Comparison of ENCODE assay signal across 13 cellular contexts in the genomic region with DNA sequence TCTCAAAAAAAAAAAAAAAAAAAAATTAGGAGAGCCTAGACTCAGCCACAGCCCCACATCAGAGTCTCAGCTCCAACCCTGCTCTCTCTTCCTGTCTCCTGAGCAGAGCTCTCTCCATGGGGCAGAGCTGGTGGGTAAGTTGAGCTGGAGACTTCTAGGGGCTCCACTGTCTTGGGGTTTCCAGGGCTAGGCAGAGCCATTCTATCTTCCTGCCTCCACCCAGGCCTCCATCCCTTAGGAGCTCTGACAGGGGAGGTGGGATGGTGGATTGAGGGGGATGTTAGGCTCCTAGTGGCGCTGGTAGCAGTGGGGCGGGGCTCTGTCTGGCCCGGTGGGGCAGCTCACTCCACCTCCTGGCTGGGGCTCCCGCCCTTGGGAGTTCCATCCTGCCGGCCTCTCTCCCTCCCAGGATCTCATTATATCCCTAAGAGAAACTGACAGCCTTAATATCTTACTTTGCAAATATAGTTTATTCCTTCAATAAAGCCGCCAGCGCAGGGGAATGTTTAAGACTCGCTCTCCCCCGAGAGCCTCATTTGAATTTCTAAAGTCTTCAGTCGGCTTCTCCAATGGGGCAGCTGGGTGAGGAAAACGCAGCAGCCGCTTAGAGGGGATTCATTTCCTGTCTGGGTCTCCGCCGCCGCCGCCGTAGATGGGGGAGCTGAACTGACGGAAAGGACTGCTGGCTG. TPM values are rescaled to one million over a fixed set of nuclear protein-coding genes. Genes with fewer than 3 reads are reported as not detected.
DNase-seq lines count a peak whose midpoint lies in the region; ATAC-seq and TF ChIP-seq lines count a peak whose summit lies in the region.
"Had no signal": no experiment of that assay in that cellular context is flagged by ENCODE, and none has a peak within 500 bp of the region (broad histone marks: within the 10 kb centered on the region; RNA-seq: fewer than 3 reads in every experiment).

No MANE protein-coding gene starts in this region.

- no peak overlapping the region for H3K9ac ChIP-seq in BLaER1

- peaks cover 9% of the 10 kb centered on the region; the same call in 1 of the 2 replicates for H3K9me3 ChIP-seq in BLaER1
- H3K9me3 ChIP-seq: pancreas had no signal

- no peak overlapping the region for H3K27ac ChIP-seq in BLaER1
- H3K27ac ChIP-seq: pancreas had no signal

- H3K4me3 ChIP-seq in BLaER1 (no peak overlapping the region), choroid plexus epithelial cell (ENCODE audit: low read depth, low read length) (peak overlapping the region; percentile 20)
- H3K4me3 ChIP-seq: pancreas had no signal

- H3K4me1 Mint-ChIP-seq in nephron, result peaks cover 37% of the 10 kb centered on the region

- no peaks in the 10 kb centered on the region for H3K36me3 ChIP-seq in BLaER1
- H3K36me3 ChIP-seq: pancreas had no signal

- H3K4me3 Mint-ChIP-seq in nephron, result peak overlapping the region; percentile 58 to 61 (median 58)
- H3K4me3 Mint-ChIP-seq: HFFc6 had no signal

- H3K9me3 Mint-ChIP-seq in nephron, result no peaks in the 10 kb centered on the region
- H3K9me3 Mint-ChIP-seq: HFFc6 had no signal

- peak overlapping the region; percentile 83 to 94 (median 92) for H3K27ac Mint-ChIP-seq in nephron
- H3K27ac Mint-ChIP-seq: HFFc6 had no signal

- peaks cover 12% of the 10 kb centered on the region for H3K27me3 Mint-ChIP-seq in nephron (ENCODE audit: low read depth)

- DNase-seq in NAMALWA (ENCODE audit: low spot score), result peak; percentile 20
- no peak for DNase-seq in choroid plexus epithelial cell (ENCODE audit: low read depth)
- no peak for DNase-seq in superior temporal gyrus (ENCODE audit: extremely low spot score)
- DNase-seq in occipital lobe (lab: John Stamatoyannopoulos, UW), result no peak
- no peak for DNase-seq in amniotic stem cell (lab: John Stamatoyannopoulos, UW)
- DNase-seq: erythroblast; HFFc6; kidney glomerular epithelial cell; stimulated activated naive CD4-positive, alpha-beta T cell had no signal

- ATAC-seq in GM21390 (IDR thresholded peaks at IDR 0.05; ENCODE audit: unreplicated experiment), result no peak

- no peak for TF ChIP-seq CTCF in choroid plexus epithelial cell (conservative IDR thresholded peaks at IDR 0.05; ENCODE audit: low read depth, low read length)
- no peak for TF ChIP-seq CTCF in nephron (IDR thresholded peaks at IDR 0.05; ENCODE audit: unreplicated experiment in 3 of 3)

- peak overlapping the region; percentile 67 for H3K4me2 ChIP-seq in BLaER1

- peaks cover 31% of the 10 kb centered on the region for H3K4me1 ChIP-seq in BLaER1

- H4K20me1 ChIP-seq in BLaER1, result no peaks in the 10 kb centered on the region

- H3K27me3 ChIP-seq in BLaER1, result peaks cover 23% of the 10 kb centered on the region; the same call in 1 of the 2 replicates
- H3K27me3 ChIP-seq: pancreas had no signal

- H3K36me3 Mint-ChIP-seq in nephron (ENCODE audit: low read depth), result no peaks in the 10 kb centered on the region

RNA-seq across cellular contexts. Expression of a gene that starts 19.2 kb away (rescaled TPM):
- 4.1 TPM for total RNA-seq in occipital lobe

RNA-seq across cellular contexts. Expression of a gene that starts 39.8 kb away (rescaled TPM):
- 0.16 TPM for total RNA-seq in occipital lobe
